ENCODE assay signal across 8 cellular contexts in the genomic region with DNA sequence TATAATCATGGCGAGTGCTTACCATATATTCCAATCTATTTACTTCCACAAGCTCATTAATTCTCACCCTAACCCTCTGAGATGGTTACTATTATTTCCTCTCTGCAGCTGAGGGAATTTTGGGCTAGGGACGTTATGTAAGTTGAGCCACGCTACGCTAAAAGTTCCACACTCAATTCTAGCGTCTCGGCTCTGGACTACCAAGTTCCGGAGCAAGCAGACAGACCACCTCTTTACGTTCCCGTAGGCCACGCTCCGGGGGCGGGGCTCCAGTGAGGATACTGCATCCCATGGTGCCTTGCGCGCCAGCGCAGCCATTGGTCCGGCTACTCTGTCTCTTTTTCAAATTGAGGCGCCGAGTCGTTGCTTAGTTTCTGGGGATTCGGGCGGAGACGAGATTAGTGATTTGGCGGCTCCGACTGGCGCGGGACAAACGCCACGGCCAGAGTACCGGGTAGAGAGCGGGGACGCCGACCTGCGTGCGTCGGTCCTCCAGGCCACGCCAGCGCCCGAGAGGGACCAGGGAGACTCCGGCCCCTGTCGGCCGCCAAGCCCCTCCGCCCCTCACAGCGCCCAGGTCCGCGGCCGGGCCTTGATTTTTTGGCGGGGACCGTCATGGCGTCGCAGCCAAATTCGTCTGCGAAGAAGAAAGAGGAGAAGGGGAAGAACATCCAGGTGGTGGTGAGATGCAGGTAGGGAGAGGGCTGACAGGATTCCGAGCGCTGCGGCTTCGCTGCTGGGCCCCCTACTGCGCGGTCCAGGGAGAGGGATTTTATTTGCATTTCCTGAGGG. TPM values are rescaled to one million over a fixed set of nuclear protein-coding genes. Genes with fewer than 3 reads are reported as not detected.
DNase-seq lines count a peak whose midpoint lies in the region; ATAC-seq, FAIRE-seq and TF ChIP-seq lines count a peak whose summit lies in the region.

TSS of gene KIF11 (plus strand) at position 370 of the 792 bp plus-strand sequence. CDS start at position 616, 246 bp downstream.

- peak; percentile 68 for FAIRE-seq in astrocyte (lab: Jason Lieb, UNC)

- H3K27ac ChIP-seq in astrocyte (ENCODE audit: low read depth, low read length) (peak within 1 kb of the TSS; percentile 80), rectal smooth muscle tissue (ENCODE audit: low read depth, low read length) (peak within 1 kb of the TSS; percentile 97)

- H3K27me3 ChIP-seq in astrocyte (ENCODE audit: insufficient read depth, low read length) (no peaks in the 10 kb centered on the region), rectal smooth muscle tissue (ENCODE audit: control insufficient read depth, insufficient read depth, low read length) (no peaks in the 10 kb centered on the region)

- ATAC-seq in GM18502 (IDR thresholded peaks at IDR 0.05; ENCODE audit: poor library complexity, unreplicated experiment), result peak; percentile 76
- peak; percentile 73 for ATAC-seq in HG02970 (IDR thresholded peaks at IDR 0.05; ENCODE audit: low FRiP score, unreplicated experiment)

- DNase-seq in NCI-H2029 (lab: John Stamatoyannopoulos, UW) (peak; percentile 92), T-helper 22 cell (ENCODE audit: low read depth) (peak; percentile 92), astrocyte (ENCODE audit: low read depth) (peak; percentile 92), hepatic stellate cell (ENCODE audit: low spot score) (peak; percentile 92), cortex of kidney (lab: John Stamatoyannopoulos, UW) (no peak)

- H3K9me3 ChIP-seq in astrocyte (ENCODE audit: insufficient read depth, low read depth, low read length), result no peaks in the 10 kb centered on the region

- H3K27ac Mint-ChIP-seq in astrocyte (ENCODE audit: unreplicated experiment), result peak within 1 kb of the TSS; percentile 93

- no peaks in the 10 kb centered on the region for H4K20me1 ChIP-seq in astrocyte (ENCODE audit: insufficient read depth, low read length)

- H3K4me2 ChIP-seq in astrocyte (ENCODE audit: low read length), result peak within 1 kb of the TSS; percentile 81

- H3K9me3 Mint-ChIP-seq in astrocyte (ENCODE audit: unreplicated experiment), result no peaks in the 10 kb centered on the region

- H3K9ac ChIP-seq in astrocyte (ENCODE audit: low read length) (peak within 1 kb of the TSS; percentile 89), rectal smooth muscle tissue (ENCODE audit: low read length) (peak within 1 kb of the TSS; percentile 83)

- no peak for TF ChIP-seq CTCF in astrocyte (IDR thresholded peaks at IDR 0.05; ENCODE audit: insufficient read depth, low read depth, low read length)

- H3K4me3 ChIP-seq in astrocyte (ENCODE audit: insufficient read depth, low read depth, low read length) (peak within 1 kb of the TSS; percentile 98), rectal smooth muscle tissue (ENCODE audit: low read length) (peak within 1 kb of the TSS; percentile 83)

- H3K4me3 Mint-ChIP-seq in astrocyte (ENCODE audit: unreplicated experiment), result peak within 1 kb of the TSS; percentile 93

- H3K27me3 Mint-ChIP-seq in astrocyte (ENCODE audit: low read depth, unreplicated experiment), result no peaks in the 10 kb centered on the region

- H3K4me1 Mint-ChIP-seq in astrocyte (ENCODE audit: low read depth, unreplicated experiment), result peaks cover 11% of the 10 kb centered on the region

- no peaks in the 10 kb centered on the region for H3K36me3 ChIP-seq in astrocyte (ENCODE audit: insufficient read depth, low read length)
- H3K36me3 ChIP-seq in rectal smooth muscle tissue (ENCODE audit: control insufficient read depth, insufficient read depth, low read length), result no peaks in the 10 kb centered on the region

- no peaks in the 10 kb centered on the region for H3K36me3 Mint-ChIP-seq in astrocyte (ENCODE audit: low read depth, unreplicated experiment)

- H3K4me1 ChIP-seq in astrocyte (ENCODE audit: insufficient read depth, low read length) (peaks cover 20% of the 10 kb centered on the region), rectal smooth muscle tissue (ENCODE audit: control insufficient read depth, insufficient read depth, low read length) (peaks cover 2% of the 10 kb centered on the region)

- H2AFZ ChIP-seq in astrocyte (ENCODE audit: low read depth, low read length), result peak within 1 kb of the TSS; percentile 83

- H3K79me2 ChIP-seq in astrocyte (ENCODE audit: insufficient read depth, low read length), result peaks cover 51% of the 10 kb centered on the region

RNA-seq across cellular contexts. Expression of gene KIF11, which starts in this region (rescaled TPM):
- total RNA-seq in astrocyte, result 2.8 and 4.7 TPM in 2 replicates
